ENCODE assay signal across 16 cellular contexts in the genomic region with DNA sequence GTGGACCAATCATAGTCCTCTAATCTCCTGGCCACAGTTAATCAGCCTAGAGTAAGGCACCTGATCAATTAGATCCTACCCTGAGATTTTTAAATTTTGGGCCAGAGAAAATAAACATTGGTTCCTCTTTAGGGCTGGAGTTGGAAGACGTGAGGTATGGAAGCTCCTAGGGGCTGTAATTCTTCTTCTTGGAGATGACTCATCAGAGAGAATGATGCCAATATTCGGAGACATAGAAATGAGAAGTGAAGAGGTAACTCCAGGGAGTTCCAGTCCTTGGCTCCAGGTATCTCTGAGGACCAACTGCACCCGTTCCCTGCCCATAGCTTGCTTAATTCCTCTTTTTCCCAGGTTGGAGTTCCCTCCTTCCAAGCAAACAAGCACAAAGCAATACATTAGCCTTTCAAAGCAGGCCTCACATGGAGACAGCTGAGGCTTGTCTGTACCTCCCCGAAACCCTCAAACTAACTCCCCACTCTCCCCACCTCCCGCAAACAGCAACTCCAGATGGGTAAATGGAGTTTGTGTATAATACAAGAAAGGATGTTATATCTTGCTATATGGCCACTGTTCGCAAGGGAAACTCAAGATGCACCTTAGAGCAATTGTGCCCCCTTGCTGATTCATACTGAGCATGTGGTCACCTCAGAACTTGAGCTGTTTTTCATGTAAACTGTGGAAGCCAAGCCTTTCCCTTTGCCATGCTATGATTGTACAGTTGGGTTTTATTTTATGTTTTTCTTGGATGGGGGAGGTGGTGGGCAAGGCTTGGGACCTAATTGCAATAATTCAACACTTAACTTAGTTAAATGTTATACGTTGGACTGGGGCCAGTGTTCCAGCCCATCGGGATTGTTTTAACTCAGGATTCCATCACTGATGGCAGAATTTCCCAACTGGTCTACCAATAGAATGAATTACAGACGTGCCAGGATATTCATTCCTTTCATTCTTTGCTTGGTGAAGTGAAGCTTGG. TPM values are rescaled to one million over a fixed set of nuclear protein-coding genes. Genes with fewer than 3 reads are reported as not detected.
DNase-seq lines count a peak whose midpoint lies in the region; ATAC-seq and TF ChIP-seq lines count a peak whose summit lies in the region.
"Had no signal": no experiment of that assay in that cellular context is flagged by ENCODE, and none has a peak within 500 bp of the region (broad histone marks: within the 10 kb centered on the region; RNA-seq: fewer than 3 reads in every experiment).

No MANE protein-coding gene starts in this region.

- H3K79me2 ChIP-seq in H9 (ENCODE audit: insufficient read depth, low read length), result no peaks in the 10 kb centered on the region

- H3K4me1 ChIP-seq in IMR-90 (ENCODE audit: control insufficient read depth, insufficient read depth, low read length) (peaks cover 5% of the 10 kb centered on the region), H9 (ENCODE audit: insufficient read depth, low read length) (peaks cover 6% of the 10 kb centered on the region; the same call in 1 of the 2 replicates)
- H3K4me1 ChIP-seq: HAP-1 had no signal

- TF ChIP-seq POLR2A in IMR-90 (IDR thresholded peaks at IDR 0.05; ENCODE audit: low read depth, low read length), result no peak

- peak; percentile 34 for DNase-seq in activated CD8-positive, alpha-beta T cell treated with anti-CD3 and anti-CD28 coated beads for 36 hours
- no peak for DNase-seq in activated CD8-positive, alpha-beta T cell treated with anti-CD3 and anti-CD28 coated beads, Interleukin-2, amount 10 ng/mL, durations not matched to agents 7 days and 5 days
- DNase-seq in IMR-90 (peak; percentile 33), brain microvascular endothelial cell (no peak), H9 (no peak)
- DNase-seq in activated CD4-positive, alpha-beta T cell treated with anti-CD3 and anti-CD28 coated beads, Interleukin-2, amount 10 ng/mL, durations not matched to agents 24 days and 14 days, result no peak
- DNase-seq: activated naive CD4-positive, alpha-beta T cell treated with anti-CD3 and anti-CD28 coated beads, Interleukin-2, amount 50 U/mL, for 16 hours; DMS79 treated with DMSO at 0.1 percent for 48 hours; left ventricle myocardium superior; NCI-H510A; SHP77 treated with DMSO at 0.1 percent for 48 hours; stimulated activated CD4-positive, alpha-beta T cell treated with anti-CD3 and anti-CD28 coated beads, Interleukin-2, amount 100 ng/mL, for 48 hours had no signal

- no peak overlapping the region for H2AK9ac ChIP-seq in IMR-90 (replicated peaks; ENCODE audit: low read depth, low read length, poor library complexity)

- H3K27ac Mint-ChIP-seq in activated CD8-positive, alpha-beta T cell treated with anti-CD3 and anti-CD28 coated beads for 36 hours, result no peak overlapping the region
- no peak overlapping the region for H3K27ac Mint-ChIP-seq in activated CD8-positive, alpha-beta T cell treated with anti-CD3 and anti-CD28 coated beads, Interleukin-2, amount 10 ng/mL, durations not matched to agents 7 days and 5 days
- H3K27ac Mint-ChIP-seq in stimulated activated memory B cell treated with anti-CD40 and anti-IgM and Interleukin-4, amounts not matched to agents 10 μg/mL and 1 μg/mL and 100 μg/mL, for 72 hours, result peak overlapping the region; percentile 82
- H3K27ac Mint-ChIP-seq in activated CD4-positive, alpha-beta T cell treated with anti-CD3 and anti-CD28 coated beads, Interleukin-2, amount 10 ng/mL, durations not matched to agents 24 days and 14 days, result no peak overlapping the region
- H3K27ac Mint-ChIP-seq in H9, result peak overlapping the region in 1 of 3 experiments; percentile 43; a peak in 1 of 7 replicates

- H2AK5ac ChIP-seq in IMR-90 (ENCODE audit: low read depth, low read length) (no peak overlapping the region), H9 (ENCODE audit: insufficient read length, low read length) (no peak overlapping the region)

- no peak overlapping the region for H3K4me3 Mint-ChIP-seq in activated CD8-positive, alpha-beta T cell treated with anti-CD3 and anti-CD28 coated beads for 36 hours
- H3K4me3 Mint-ChIP-seq in activated CD8-positive, alpha-beta T cell treated with anti-CD3 and anti-CD28 coated beads, Interleukin-2, amount 10 ng/mL, durations not matched to agents 7 days and 5 days, result no peak overlapping the region
- H3K4me3 Mint-ChIP-seq in stimulated activated memory B cell treated with anti-CD40 and anti-IgM and Interleukin-4, amounts not matched to agents 10 μg/mL and 1 μg/mL and 100 μg/mL, for 72 hours, result peak overlapping the region; percentile 35
- no peak overlapping the region for H3K4me3 Mint-ChIP-seq in activated CD4-positive, alpha-beta T cell treated with anti-CD3 and anti-CD28 coated beads, Interleukin-2, amount 10 ng/mL, durations not matched to agents 24 days and 14 days
- no peak overlapping the region for H3K4me3 Mint-ChIP-seq in H9

- H3K18ac ChIP-seq in IMR-90 (ENCODE audit: low read depth, low read length) (no peak overlapping the region), H9 (ENCODE audit: insufficient read length, low read depth, low read length) (no peak overlapping the region)

- no peaks in the 10 kb centered on the region for H3K36me3 Mint-ChIP-seq in activated CD8-positive, alpha-beta T cell treated with anti-CD3 and anti-CD28 coated beads for 36 hours (ENCODE audit: low read depth)
- no peaks in the 10 kb centered on the region for H3K36me3 Mint-ChIP-seq in activated CD8-positive, alpha-beta T cell treated with anti-CD3 and anti-CD28 coated beads, Interleukin-2, amount 10 ng/mL, durations not matched to agents 7 days and 5 days (ENCODE audit: low read depth)
- H3K36me3 Mint-ChIP-seq in stimulated activated memory B cell treated with anti-CD40 and anti-IgM and Interleukin-4, amounts not matched to agents 10 μg/mL and 1 μg/mL and 100 μg/mL, for 72 hours, result peaks cover 45% of the 10 kb centered on the region
- H3K36me3 Mint-ChIP-seq in activated CD4-positive, alpha-beta T cell treated with anti-CD3 and anti-CD28 coated beads, Interleukin-2, amount 10 ng/mL, durations not matched to agents 24 days and 14 days (ENCODE audit: low read depth), result peaks cover 1% of the 10 kb centered on the region
- peaks cover 0 to 5% (median 2%) of the 10 kb centered on the region in 3 experiments; a peak in 4 of 7 replicates for H3K36me3 Mint-ChIP-seq in H9 (ENCODE audit: insufficient read depth in 1 of 3, low read depth in 3 of 3)

- intact Hi-C loops in activated CD8-positive, alpha-beta T cell treated with anti-CD3 and anti-CD28 coated beads for 36 hours (cut with micrococcal nuclease), result no loop called here
- intact Hi-C loops in IMR-90 (cut with micrococcal nuclease), result loop anchor here (2.0 kb wide), 1 partner anchor 50 kb away; no protein-coding TSS in a partner anchor
- intact Hi-C loops in activated CD4-positive, alpha-beta T cell treated with anti-CD3 and anti-CD28 coated beads, Interleukin-2, amount 10 ng/mL, durations not matched to agents 24 days and 14 days (cut with micrococcal nuclease), result loop anchor here (10.0 kb wide), 1 partner anchor 46 kb away; no protein-coding TSS in a partner anchor

- H2BK20ac ChIP-seq in IMR-90 (ENCODE audit: low read depth, low read length), result 0 out of 2 replicates have a peak overlapping the region, but pooled peaks have one; percentile 7
- no peak overlapping the region for H2BK20ac ChIP-seq in H9 (ENCODE audit: low read depth, low read length, poor library complexity, severe bottlenecking)

- H3K9me3 Mint-ChIP-seq in activated CD8-positive, alpha-beta T cell treated with anti-CD3 and anti-CD28 coated beads for 36 hours, result no peaks in the 10 kb centered on the region
- no peaks in the 10 kb centered on the region for H3K9me3 Mint-ChIP-seq in activated CD8-positive, alpha-beta T cell treated with anti-CD3 and anti-CD28 coated beads, Interleukin-2, amount 10 ng/mL, durations not matched to agents 7 days and 5 days (ENCODE audit: insufficient read depth)
- no peaks in the 10 kb centered on the region for H3K9me3 Mint-ChIP-seq in stimulated activated memory B cell treated with anti-CD40 and anti-IgM and Interleukin-4, amounts not matched to agents 10 μg/mL and 1 μg/mL and 100 μg/mL, for 72 hours
- H3K9me3 Mint-ChIP-seq in activated CD4-positive, alpha-beta T cell treated with anti-CD3 and anti-CD28 coated beads, Interleukin-2, amount 10 ng/mL, durations not matched to agents 24 days and 14 days, result peaks cover 3% of the 10 kb centered on the region
- H3K9me3 Mint-ChIP-seq in H9, result peaks cover 0 to 3% of the 10 kb centered on the region in 2 experiments; a peak in 1 of 5 replicates

- dilution Hi-C loops in IMR-90 (cut with HindIII; ENCODE audit: low sequenced_read_pairs, unreplicated experiment), result no loop called here

- H2BK120ac ChIP-seq in IMR-90 (ENCODE audit: low read depth, low read length) (no peak overlapping the region), H9 (ENCODE audit: low read depth, low read length, poor library complexity, severe bottlenecking) (no peak overlapping the region)

- no peak overlapping the region; the same call in 1 of the 2 replicates for H3K14ac ChIP-seq in IMR-90 (replicated peaks; ENCODE audit: low read depth, low read length)
- no peak overlapping the region for H3K14ac ChIP-seq in H9 (ENCODE audit: insufficient read depth, low read length)

- in situ Hi-C loops in IMR-90 (cut with MboI; ENCODE audit: low sequenced_read_pairs), result no loop called here
- in situ Hi-C loops in brain microvascular endothelial cell (cut with HindIII; ENCODE audit: low pct_ligation_motif_present, low sequenced_read_pairs), result no loop called here

- no peak overlapping the region for H2BK5ac ChIP-seq in IMR-90 (ENCODE audit: low read depth, low read length, poor library complexity, severe bottlenecking)
- H2BK5ac ChIP-seq in H9 (ENCODE audit: insufficient read length, low read length), result no peak overlapping the region

- no TSS peak for BruUV-seq in IMR-90 (replicated peaks; lab: Mats Ljungman, UMichigan)

- peak; percentile 12 for TF ChIP-seq CTCF in activated CD8-positive, alpha-beta T cell treated with anti-CD3 and anti-CD28 coated beads for 36 hours (IDR thresholded peaks at IDR 0.05)
- TF ChIP-seq CTCF in IMR-90 (conservative IDR thresholded peaks at IDR 0.05; ENCODE audit: low read depth, low read length) (peak; percentile 21; the same call in 1 of the 2 replicates), brain microvascular endothelial cell (IDR thresholded peaks at IDR 0.05; ENCODE audit: low read depth, low read length, missing control alignments) (peak; percentile 11), H9 (conservative IDR thresholded peaks at IDR 0.05) (no peak)

- H3K36me3 ChIP-seq in IMR-90 (ENCODE audit: control insufficient read depth, insufficient read depth, low read length), result no peaks in the 10 kb centered on the region
- no peaks in the 10 kb centered on the region for H3K36me3 ChIP-seq in brain microvascular endothelial cell (replicated peaks)
- H3K36me3 ChIP-seq: HAP-1 had no signal

- POLR2A ChIA-PET in activated CD8-positive, alpha-beta T cell treated with anti-CD3 and anti-CD28 coated beads for 36 hours (lab: Charles Lee), result interaction anchor here (0.8 to 0.9 kb wide), 2 partner anchors 16 to 40 kb away, joined by 3 read pairs; no protein-coding TSS in a partner anchor
- POLR2A ChIA-PET in activated CD8-positive, alpha-beta T cell treated with anti-CD3 and anti-CD28 coated beads, Interleukin-2, amount 10 ng/mL, durations not matched to agents 7 days and 5 days (lab: Charles Lee), result no interaction called here
- POLR2A ChIA-PET in IMR-90 (lab: Charles Lee; ENCODE audit: unreplicated experiment), result no interaction called here

- H3K27me3 Mint-ChIP-seq in activated CD8-positive, alpha-beta T cell treated with anti-CD3 and anti-CD28 coated beads for 36 hours, result no peaks in the 10 kb centered on the region
- H3K27me3 Mint-ChIP-seq in activated CD8-positive, alpha-beta T cell treated with anti-CD3 and anti-CD28 coated beads, Interleukin-2, amount 10 ng/mL, durations not matched to agents 7 days and 5 days (ENCODE audit: low read depth), result no peaks in the 10 kb centered on the region
- no peaks in the 10 kb centered on the region for H3K27me3 Mint-ChIP-seq in stimulated activated memory B cell treated with anti-CD40 and anti-IgM and Interleukin-4, amounts not matched to agents 10 μg/mL and 1 μg/mL and 100 μg/mL, for 72 hours
- no peaks in the 10 kb centered on the region for H3K27me3 Mint-ChIP-seq in activated CD4-positive, alpha-beta T cell treated with anti-CD3 and anti-CD28 coated beads, Interleukin-2, amount 10 ng/mL, durations not matched to agents 24 days and 14 days
- H3K27me3 Mint-ChIP-seq in H9 (ENCODE audit: low read depth), result no peaks in the 10 kb centered on the region

- no peaks in the 10 kb centered on the region for H4K20me1 ChIP-seq in IMR-90 (ENCODE audit: insufficient read depth, low read length)
- H4K20me1 ChIP-seq in H9 (ENCODE audit: control insufficient read depth, insufficient read depth, insufficient read length), result peaks cover 2% of the 10 kb centered on the region

- H3K4me1 Mint-ChIP-seq in activated CD8-positive, alpha-beta T cell treated with anti-CD3 and anti-CD28 coated beads for 36 hours (ENCODE audit: low read depth), result peaks cover 35% of the 10 kb centered on the region
- H3K4me1 Mint-ChIP-seq in activated CD8-positive, alpha-beta T cell treated with anti-CD3 and anti-CD28 coated beads, Interleukin-2, amount 10 ng/mL, durations not matched to agents 7 days and 5 days (ENCODE audit: low read depth), result peaks cover 27% of the 10 kb centered on the region
- peaks cover 94% of the 10 kb centered on the region for H3K4me1 Mint-ChIP-seq in stimulated activated memory B cell treated with anti-CD40 and anti-IgM and Interleukin-4, amounts not matched to agents 10 μg/mL and 1 μg/mL and 100 μg/mL, for 72 hours
- peaks cover 31% of the 10 kb centered on the region for H3K4me1 Mint-ChIP-seq in activated CD4-positive, alpha-beta T cell treated with anti-CD3 and anti-CD28 coated beads, Interleukin-2, amount 10 ng/mL, durations not matched to agents 24 days and 14 days
- H3K4me1 Mint-ChIP-seq in H9, result peaks cover 10 to 12% of the 10 kb centered on the region in 2 experiments

- peak; percentile 59 for ATAC-seq in activated CD8-positive, alpha-beta T cell treated with anti-CD3 and anti-CD28 coated beads for 36 hours
- ATAC-seq in activated CD8-positive, alpha-beta T cell treated with anti-CD3 and anti-CD28 coated beads, Interleukin-2, amount 10 ng/mL, durations not matched to agents 7 days and 5 days, result no peak
- ATAC-seq in IMR-90 (ENCODE audit: low read depth), result peak; percentile 67
- ATAC-seq in stimulated activated memory B cell treated with anti-CD40 and anti-IgM and Interleukin-4, amounts not matched to agents 10 μg/mL and 1 μg/mL and 100 μg/mL, for 72 hours, result peak; percentile 70
- no peak for ATAC-seq in HG02884 (IDR thresholded peaks at IDR 0.05; ENCODE audit: unreplicated experiment)
- ATAC-seq: left ventricle myocardium superior had no signal

- no peak overlapping the region for H2BK12ac ChIP-seq in H9 (ENCODE audit: insufficient read length, low read depth, low read length)

- H3K4me2 ChIP-seq in IMR-90 (ENCODE audit: low read depth, low read length) (no peak overlapping the region), H9 (ENCODE audit: insufficient read depth, insufficient read length, low read length) (no peak overlapping the region)
- H3K4me2 ChIP-seq: KMS-11 had no signal

- no peaks in the 10 kb centered on the region for H3K9me3 ChIP-seq in IMR-90 (ENCODE audit: control insufficient read depth, insufficient read depth, low read length)
- H3K9me3 ChIP-seq in H9 (ENCODE audit: control insufficient read depth, low read depth, low read length), result no peaks in the 10 kb centered on the region
- H3K9me3 ChIP-seq: HAP-1 had no signal

- H3K27me3 ChIP-seq in IMR-90 (ENCODE audit: control insufficient read depth, insufficient read depth, low read length) (no peaks in the 10 kb centered on the region), brain microvascular endothelial cell (replicated peaks) (no peaks in the 10 kb centered on the region), H9 (ENCODE audit: insufficient read depth, low read length) (no peaks in the 10 kb centered on the region)

- H3K4ac ChIP-seq in IMR-90 (ENCODE audit: low read depth, low read length) (no peak overlapping the region), H9 (ENCODE audit: low read depth, low read length) (no peak overlapping the region)

- TF ChIP-seq RAD21 in IMR-90 (IDR thresholded peaks at IDR 0.05; ENCODE audit: low read length), result peak; percentile 33

- H3K9ac ChIP-seq in IMR-90 (ENCODE audit: low read depth, low read length), result no peak overlapping the region
- no peak overlapping the region for H3K9ac ChIP-seq in H9 (ENCODE audit: extremely low read depth, insufficient read length, low read length)
- H3K9ac ChIP-seq: KMS-11 had no signal

- H3K23ac ChIP-seq in IMR-90 (ENCODE audit: low read depth, low read length), result no peak overlapping the region
- H3K23ac ChIP-seq in H9 (ENCODE audit: insufficient read length, low read depth, low read length), result no peak overlapping the region

- no peak overlapping the region for H4K5ac ChIP-seq in IMR-90 (ENCODE audit: low read depth, low read length)
- no peak overlapping the region for H4K5ac ChIP-seq in H9 (ENCODE audit: insufficient read length, low read depth, low read length)

- peaks cover 4% of the 10 kb centered on the region; the same call in 1 of the 2 replicates for H3K9me1 ChIP-seq in IMR-90 (ENCODE audit: insufficient read depth, low read length)

- no peak overlapping the region for H4K8ac ChIP-seq in IMR-90 (ENCODE audit: low read depth in 2 of 2, low read length in 2 of 2)
- H4K8ac ChIP-seq in H9 (replicated peaks; ENCODE audit: insufficient read length, low read depth, low read length), result no peak overlapping the region

- H3K56ac ChIP-seq in IMR-90 (ENCODE audit: extremely low read depth, insufficient read depth, low read length) (no peak overlapping the region), H9 (ENCODE audit: insufficient read length, low read depth, low read length) (no peak overlapping the region)

- H3K27ac ChIP-seq in IMR-90 (ENCODE audit: insufficient read depth, low read length) (no peak overlapping the region), brain microvascular endothelial cell (no peak overlapping the region), H9 (ENCODE audit: insufficient read length, low read depth, low read length) (no peak overlapping the region)
- H3K27ac ChIP-seq: KMS-11 had no signal

- 80% methylated on average over 1 of the region's 9 CpGs; no CpG with 5 or more reads in 1 of the 2 experiments for WGBS in IMR-90 (ENCODE audit: extremely low coverage in 2 of 2, insufficient read length in 1 of 2), 2 experiments
- WGBS in H9 (ENCODE audit: extremely low coverage, insufficient read length, low lambda C conversion rate), result no CpG with 5 or more reads among the region's 9 CpGs

- CTCF ChIA-PET in activated CD8-positive, alpha-beta T cell treated with anti-CD3 and anti-CD28 coated beads for 36 hours (lab: Charles Lee), result interaction anchor here (1.2 to 3.6 kb wide), 3 partner anchors 11 to 48 kb away, joined by 3 to 14 read pairs (median 3); no protein-coding TSS in a partner anchor
- CTCF ChIA-PET in activated CD8-positive, alpha-beta T cell treated with anti-CD3 and anti-CD28 coated beads, Interleukin-2, amount 10 ng/mL, durations not matched to agents 7 days and 5 days (lab: Charles Lee), result interaction anchor here (0.7 to 1.9 kb wide), 4 partner anchors 14 to 50 kb away, joined by 3 to 7 read pairs (median 4); no protein-coding TSS in a partner anchor
- CTCF ChIA-PET in IMR-90 (lab: Yijun Ruan, JAX), result interaction anchor here (1.0 kb wide), 1 partner anchor 19 kb away, joined by 3 read pairs; no protein-coding TSS in a partner anchor

- H3K4me3 ChIP-seq in IMR-90 (ENCODE audit: insufficient read depth, low read depth, low read length) (no peak overlapping the region), brain microvascular endothelial cell (ENCODE audit: low read depth, low read length) (no peak overlapping the region)
- H3K4me3 ChIP-seq: HAP-1 had no signal

- H2AFZ ChIP-seq in IMR-90 (replicated peaks; ENCODE audit: low read length, poor library complexity) (no peak overlapping the region), H9 (ENCODE audit: low read length) (no peak overlapping the region)

- H2BK15ac ChIP-seq in IMR-90 (ENCODE audit: low read depth, low read length), result no peak overlapping the region
- H2BK15ac ChIP-seq in H9 (ENCODE audit: low read depth, low read length), result no peak overlapping the region

- H4K91ac ChIP-seq in IMR-90 (ENCODE audit: insufficient read depth, low read depth, low read length) (no peak overlapping the region), H9 (ENCODE audit: insufficient read length, low read depth, low read length) (no peak overlapping the region)

- H3T11ph ChIP-seq in H9 (ENCODE audit: low read length), result no peak overlapping the region

- H3K23me2 ChIP-seq in H9 (ENCODE audit: insufficient read length, low read depth, low read length, poor library complexity, severe bottlenecking), result no peaks in the 10 kb centered on the region

- no peaks in the 10 kb centered on the region for H3K79me1 ChIP-seq in IMR-90 (ENCODE audit: low read depth in 1 of 2, low read length in 2 of 2)
- no peaks in the 10 kb centered on the region for H3K79me1 ChIP-seq in H9 (ENCODE audit: insufficient read depth, low read depth, low read length, poor library complexity, severe bottlenecking)

RNA-seq across cellular contexts. Expression of a gene that starts 29.3 kb away (rescaled TPM):
- 1 to 10 TPM; 4.1 to 4.7 TPM for total RNA-seq in activated CD8-positive, alpha-beta T cell treated with anti-CD3 and anti-CD28 coated beads for 36 hours
- total RNA-seq in activated CD8-positive, alpha-beta T cell treated with anti-CD3 and anti-CD28 coated beads, Interleukin-2, amount 10 ng/mL, durations not matched to agents 7 days and 5 days, result 1 to 10 TPM; 6.2 to 6.8 TPM
- total RNA-seq in IMR-90 (2012; rRNA removed), result under 0.01 and 0.28 TPM in 2 replicates
- 0.14 TPM in 1 of 2 replicates, not detected in the other for polyA plus RNA-seq in IMR-90 (2012; rRNA removed)
- 0.08 and 0.40 TPM in 2 replicates for polyA plus RNA-seq in IMR-90 (2012; cell fraction: cytosol; rRNA removed)
- polyA plus RNA-seq in IMR-90 (2012; cell fraction: nucleus; rRNA removed; ENCODE audit: low replicate concordance), result 0.05 TPM in 1 of 2 replicates, not detected in the other
- total RNA-seq in activated CD4-positive, alpha-beta T cell treated with anti-CD3 and anti-CD28 coated beads, Interleukin-2, amount 10 ng/mL, durations not matched to agents 24 days and 14 days, result 9.6 and 11.7 TPM in 2 replicates
- total RNA-seq in H9 (2021), result 1.5 and 1.7 TPM in 2 replicates

Comparison
In these comparisons a context has a peak if more than half of its experiments do, and no peak if none do; other contexts are left out.
1. ATAC-seq: peak in activated CD8-positive, alpha-beta T cell treated with anti-CD3 and anti-CD28 coated beads for 36 hours (single experiment), IMR-90 (single experiment) and stimulated activated memory B cell treated with anti-CD40 and anti-IgM and Interleukin-4, amounts not matched to agents 10 μg/mL and 1 μg/mL and 100 μg/mL, for 72 hours (single experiment); none in activated CD8-positive, alpha-beta T cell treated with anti-CD3 and anti-CD28 coated beads, Interleukin-2, amount 10 ng/mL, durations not matched to agents 7 days and 5 days (single experiment) and HG02884 (single experiment).
2. DNase-seq: peak in activated CD8-positive, alpha-beta T cell treated with anti-CD3 and anti-CD28 coated beads for 36 hours (single experiment) and IMR-90 (single experiment); none in activated CD8-positive, alpha-beta T cell treated with anti-CD3 and anti-CD28 coated beads, Interleukin-2, amount 10 ng/mL, durations not matched to agents 7 days and 5 days (single experiment), brain microvascular endothelial cell (single experiment), activated CD4-positive, alpha-beta T cell treated with anti-CD3 and anti-CD28 coated beads, Interleukin-2, amount 10 ng/mL, durations not matched to agents 24 days and 14 days (single experiment) and H9 (single experiment).